In genomic region chr2:173962036-173962435, GRCh38 we compare ENCODE assay signal across 8 cellular contexts. TPM values are rescaled to one million over a fixed set of nuclear protein-coding genes. Genes with fewer than 3 reads are reported as not detected.
DNase-seq lines count a peak whose midpoint lies in the region; ATAC-seq and TF ChIP-seq lines count a peak whose summit lies in the region.

No MANE protein-coding gene starts in this region.

- DNase-seq in heart left ventricle (no peak), left cardiac atrium (no peak), WTC11 (ENCODE audit: low spot score) (no peak), uterus (no peak), NCI-H526 treated with DMSO at 0.1 percent for 48 hours (lab: John Stamatoyannopoulos, UW) (no peak), NCI-H1436 treated with DMSO at 0.1 percent for 48 hours (lab: John Stamatoyannopoulos, UW) (no peak)
- no peak for DNase-seq in activated CD4-positive, CD25-positive, alpha-beta regulatory T cell treated with anti-CD3 and anti-CD28 coated beads, Interleukin-2, amount 50 U/mL, for 72 hours

- 54 to 72% (median 63%) methylated on average over 1 of the region's 1 CpG for WGBS in heart left ventricle, 4 donors

- H3K27ac ChIP-seq in heart left ventricle (peak overlapping the region in 7 of 12 donors; percentile 99 to 100 (median 100)), uterus (peak overlapping the region; percentile 100)

- peak overlapping the region; percentile 88 for H3K4me3 Mint-ChIP-seq in WTC11

- H3K9me3 ChIP-seq in heart left ventricle: peaks cover 0 to 11% (median 0%) of the 10 kb centered on the region in 12 donors
- peaks cover 6% of the 10 kb centered on the region for H3K9me3 ChIP-seq in iPS-18c (ENCODE audit: control insufficient read depth, insufficient read depth, low read length)
- H3K9me3 ChIP-seq in uterus: peaks cover 0 to 5% of the 10 kb centered on the region in 2 donors

- H3K4me1 Mint-ChIP-seq in WTC11: peaks cover 50% of the 10 kb centered on the region

- CTCF ChIA-PET in WTC11 (lab: Charles Lee): no interaction called here

- H3K36me3 ChIP-seq in heart left ventricle (peaks cover 0 to 13% (median 0%) of the 10 kb centered on the region in 9 donors), uterus (peaks cover 0 to 3% of the 10 kb centered on the region in 2 donors)

- H3K27me3 Mint-ChIP-seq in WTC11 (ENCODE audit: low read depth): no peaks in the 10 kb centered on the region; the same call in 1 of the 2 replicates

- H3K36me3 Mint-ChIP-seq in WTC11: peaks cover 28% of the 10 kb centered on the region

- 0 out of 2 replicates have a peak overlapping the region, but pooled peaks have one; percentile 10 for H3K27ac Mint-ChIP-seq in WTC11

- intact Hi-C loops in heart left ventricle (cut with DNase I): loop anchor here in 4 of 10 donors (5.0 to 10.0 kb wide), 4 partner anchors 35 to 373 kb away; partner anchors contain the start of gene SP9 (in 1 of the 4)
- intact Hi-C loops in left cardiac atrium (cut with DNase I): no loop called here
- intact Hi-C loops in uterus (cut with DNase I; ENCODE audit: low total_unique reads): loop anchor here (10.0 kb wide), 1 partner anchor 63 kb away; no protein-coding TSS in a partner anchor

- ATAC-seq in heart left ventricle (no peak), left cardiac atrium (no peak), WTC11 (no peak)

- POLR2A ChIA-PET in WTC11 (lab: Charles Lee): interaction anchor here (0.7 kb wide), 2 partner anchors 20 to 449 kb away, joined by 3 to 7 read pairs; no protein-coding TSS in a partner anchor

- H3K4me1 ChIP-seq in heart left ventricle (peaks cover 0 to 70% (median 41%) of the 10 kb centered on the region in 12 donors), uterus (peaks cover 0 to 13% of the 10 kb centered on the region in 2 donors)

- TF ChIP-seq CTCF in heart left ventricle (IDR thresholded peaks at IDR 0.05) (no peak), WTC11 (IDR thresholded peaks at IDR 0.05) (no peak), uterus (IDR thresholded peaks at IDR 0.05) (no peak)

- TF ChIP-seq POLR2A in heart left ventricle (IDR thresholded peaks at IDR 0.05): no peak
- TF ChIP-seq POLR2A in uterus (IDR thresholded peaks at IDR 0.05): no peak

- no peaks in the 10 kb centered on the region for H3K27me3 ChIP-seq in heart left ventricle
- no peaks in the 10 kb centered on the region for H3K27me3 ChIP-seq in uterus

- peaks cover 4% of the 10 kb centered on the region; the same call in 1 of the 2 replicates for H3K9me3 Mint-ChIP-seq in WTC11

- H3K4me3 ChIP-seq in heart left ventricle (peak overlapping the region in 10 of 12 donors; percentile 72 to 99 (median 96)), iPS-18c (ENCODE audit: insufficient read depth, low read depth, low read length) (peak overlapping the region; percentile 82; the same call in 1 of the 2 replicates), uterus (peak overlapping the region; percentile 88 to 100)

TF ChIP-seq in WTC11, 78 proteins besides CTCF, POLR2A, EP300 and RAD21 (continues in another document):
- TF ChIP-seq ETV6 (CRISPR knock-in tag; IDR thresholded peaks at IDR 0.05) (no peak), ZNF396 (CRISPR knock-in tag; IDR thresholded peaks at IDR 0.05; ENCODE audit: borderline replicate concordance) (no peak), GABPB1 (CRISPR knock-in tag; IDR thresholded peaks at IDR 0.05) (no peak), JAZF1 (CRISPR knock-in tag; IDR thresholded peaks at IDR 0.05) (no peak), ARID4B (CRISPR knock-in tag; IDR thresholded peaks at IDR 0.05; ENCODE audit: borderline replicate concordance) (no peak), ZNF425 (CRISPR knock-in tag; conservative IDR thresholded peaks at IDR 0.05) (no peak), ZNF232 (CRISPR knock-in tag; IDR thresholded peaks at IDR 0.05) (no peak), CREB1 (CRISPR knock-in tag; IDR thresholded peaks at IDR 0.05) (no peak), ZNF671 (CRISPR knock-in tag; IDR thresholded peaks at IDR 0.05) (no peak), STAT6 (CRISPR knock-in tag; conservative IDR thresholded peaks at IDR 0.05; ENCODE audit: low read depth) (no peak)

RNA-seq across cellular contexts. Expression of gene SP3, which starts 3.1 kb away (rescaled TPM):
- 10 to 100 TPM; 32.2 to 61.5 (median 42.0) TPM for total RNA-seq in heart left ventricle
- polyA plus RNA-seq in heart left ventricle: 10 to 100 TPM in 1 of 2 donors, 1 to 10 TPM in 1; 6.9 to 20.2 TPM
- total RNA-seq in left cardiac atrium: 10 to 100 TPM; 42.9 to 49.0 TPM
- 72.8 to 88.5 TPM (median 77.1 TPM) in 3 replicates for total RNA-seq in WTC11 (2021)
- total RNA-seq in uterus: 100 to 1,000 TPM; 100 to 359 (median 220) TPM
